In genomic region chr3:71446260-71446659, GRCh38 we compare ENCODE assay signal across 22 cellular contexts.
DNase-seq lines count a peak whose midpoint lies in the region; ATAC-seq and TF ChIP-seq lines count a peak whose summit lies in the region.
"Had no signal": no experiment of that assay in that cellular context is flagged by ENCODE, and none has a peak within 500 bp of the region (broad histone marks: within the 10 kb centered on the region; RNA-seq: fewer than 3 reads in every experiment).

No MANE protein-coding gene starts in this region.

- no peak for TF ChIP-seq CTCF in CD14-positive monocyte (IDR thresholded peaks at IDR 0.05)
- no peak for TF ChIP-seq CTCF in activated CD8-positive, alpha-beta T cell treated with anti-CD3 and anti-CD28 coated beads for 36 hours (IDR thresholded peaks at IDR 0.05)
- no peak for TF ChIP-seq CTCF in GM13976 (IDR thresholded peaks at IDR 0.05; ENCODE audit: borderline replicate concordance, control extremely low read depth, extremely low read depth, insufficient read depth, missing control alignments)

- H4K20me1 ChIP-seq in GM23248 (ENCODE audit: insufficient read depth): peaks cover 4% of the 10 kb centered on the region; the same call in 1 of the 2 replicates

- peaks cover 99% of the 10 kb centered on the region for H3K4me1 ChIP-seq in CD8-positive, alpha-beta memory T cell (ENCODE audit: insufficient read depth, low read length)
- peaks cover 86 to 96% of the 10 kb centered on the region in 2 donors for H3K4me1 ChIP-seq in naive thymus-derived CD4-positive, alpha-beta T cell (ENCODE audit: control insufficient read depth in 2 of 2, insufficient read depth in 2 of 2, low read length in 2 of 2)
- H3K4me1 ChIP-seq in GM23248 (ENCODE audit: insufficient read depth): peaks cover 16% of the 10 kb centered on the region

- no peaks in the 10 kb centered on the region for H3K9me2 ChIP-seq in GM23248 (ENCODE audit: insufficient read depth)

- no peaks in the 10 kb centered on the region for H3K27me3 ChIP-seq in CD8-positive, alpha-beta memory T cell (ENCODE audit: insufficient read depth, low read length, poor library complexity, severe bottlenecking)
- no peaks in the 10 kb centered on the region for H3K27me3 ChIP-seq in naive thymus-derived CD4-positive, alpha-beta T cell (ENCODE audit: control insufficient read depth in 2 of 2, insufficient read depth in 2 of 2, low read length in 2 of 2)
- no peaks in the 10 kb centered on the region for H3K27me3 ChIP-seq in GM23248 (replicated peaks; ENCODE audit: insufficient read depth)
- H3K27me3 ChIP-seq: esophagus muscularis mucosa, heart left ventricle, pancreas had no signal

- no peak overlapping the region for H3K4me3 Mint-ChIP-seq in CD14-positive monocyte
- H3K4me3 Mint-ChIP-seq in CD8-positive, alpha-beta memory T cell: peak overlapping the region in 4 of 7 donors; percentile 7 to 36 (median 26)
- H3K4me3 Mint-ChIP-seq in activated CD8-positive, alpha-beta T cell treated with anti-CD3 and anti-CD28 coated beads for 36 hours: no peak overlapping the region
- peak overlapping the region in 7 of 10 donors; percentile 31 to 84 (median 66) for H3K4me3 Mint-ChIP-seq in naive thymus-derived CD4-positive, alpha-beta T cell
- H3K4me3 Mint-ChIP-seq: HFFc6 had no signal

- H3K9me3 Mint-ChIP-seq in CD14-positive monocyte: no peaks in the 10 kb centered on the region
- no peaks in the 10 kb centered on the region for H3K9me3 Mint-ChIP-seq in CD8-positive, alpha-beta memory T cell
- H3K9me3 Mint-ChIP-seq in activated CD8-positive, alpha-beta T cell treated with anti-CD3 and anti-CD28 coated beads for 36 hours: peaks cover 3% of the 10 kb centered on the region
- H3K9me3 Mint-ChIP-seq in naive thymus-derived CD4-positive, alpha-beta T cell: peaks cover 0 to 2% (median 0%) of the 10 kb centered on the region in 11 donors
- H3K9me3 Mint-ChIP-seq: HFFc6 had no signal

- no peaks in the 10 kb centered on the region for H3K36me3 ChIP-seq in CD8-positive, alpha-beta memory T cell (ENCODE audit: insufficient read depth, low read length)
- H3K36me3 ChIP-seq in naive thymus-derived CD4-positive, alpha-beta T cell (ENCODE audit: control insufficient read depth in 2 of 3, insufficient read depth in 3 of 3, low read length in 3 of 3): no peaks in the 10 kb centered on the region
- no peaks in the 10 kb centered on the region for H3K36me3 ChIP-seq in GM23248 (ENCODE audit: low read depth)
- H3K36me3 ChIP-seq: esophagus muscularis mucosa, heart left ventricle, pancreas had no signal

- H3K9ac ChIP-seq in GM23248: no peak overlapping the region

- 97 to 98% methylated on average over 4 of the region's 4 CpGs for WGBS in GM23248 (ENCODE audit: low coverage in 1 of 2, low lambda C conversion rate in 2 of 2, missing lambda C conversion rate in 2 of 2), 2 experiments

- in situ Hi-C loops in GM23248 (cut with MboI): no loop called here
- in situ Hi-C loops in GM13976 (cut with MboI; ENCODE audit: low sequenced_read_pairs, unreplicated experiment): no loop called here

- peaks cover 86% of the 10 kb centered on the region for H3K4me1 Mint-ChIP-seq in CD14-positive monocyte
- peaks cover 90 to 99% (median 99%) of the 10 kb centered on the region in 3 donors for H3K4me1 Mint-ChIP-seq in CD8-positive, alpha-beta memory T cell
- H3K4me1 Mint-ChIP-seq in activated CD8-positive, alpha-beta T cell treated with anti-CD3 and anti-CD28 coated beads for 36 hours (ENCODE audit: low read depth): peaks cover 91% of the 10 kb centered on the region
- peaks cover 71 to 100% (median 98%) of the 10 kb centered on the region in 7 donors for H3K4me1 Mint-ChIP-seq in naive thymus-derived CD4-positive, alpha-beta T cell

- no peak overlapping the region for H2AFZ ChIP-seq in GM23248

- POLR2A ChIA-PET in CD8-positive, alpha-beta memory T cell (lab: Charles Lee): interaction anchor here (0.7 to 1.5 kb wide), 2 partner anchors 10 to 14 kb away, joined by 4 read pairs; no protein-coding TSS in a partner anchor
- POLR2A ChIA-PET in activated CD8-positive, alpha-beta T cell treated with anti-CD3 and anti-CD28 coated beads for 36 hours (lab: Charles Lee): interaction anchor here (0.9 to 9.3 kb wide), 5 partner anchors 7 to 137 kb away, joined by 4 to 64 read pairs (median 6); partner anchors contain the start of gene FOXP1
- POLR2A ChIA-PET in naive thymus-derived CD4-positive, alpha-beta T cell (lab: Charles Lee): interaction anchor here (0.7 to 20.4 kb wide), 8 partner anchors 8 to 315 kb away, joined by 3 to 356 read pairs (median 10); no protein-coding TSS in a partner anchor

- H3K36me3 Mint-ChIP-seq in CD14-positive monocyte: peaks cover 7 to 18% of the 10 kb centered on the region in 2 donors
- peaks cover 5 to 18% (median 8%) of the 10 kb centered on the region in 3 donors for H3K36me3 Mint-ChIP-seq in CD8-positive, alpha-beta memory T cell
- H3K36me3 Mint-ChIP-seq in activated CD8-positive, alpha-beta T cell treated with anti-CD3 and anti-CD28 coated beads for 36 hours (ENCODE audit: low read depth): peaks cover 29% of the 10 kb centered on the region
- H3K36me3 Mint-ChIP-seq in naive thymus-derived CD4-positive, alpha-beta T cell: peaks cover 0 to 32% (median 0%) of the 10 kb centered on the region in 5 donors

- H3F3A ChIP-seq in GM23248 (ENCODE audit: insufficient read depth): no peaks in the 10 kb centered on the region

- no peak for ATAC-seq in activated CD8-positive, alpha-beta T cell treated with anti-CD3 and anti-CD28 coated beads for 36 hours
- ATAC-seq in naive thymus-derived CD4-positive, alpha-beta T cell: no peak
- ATAC-seq: heart left ventricle, pancreas had no signal

- peak overlapping the region; percentile 89 to 100 (median 94) for H3K27ac Mint-ChIP-seq in CD14-positive monocyte
- H3K27ac Mint-ChIP-seq in CD8-positive, alpha-beta memory T cell: peak overlapping the region; percentile 88 to 99 (median 93)
- H3K27ac Mint-ChIP-seq in activated CD8-positive, alpha-beta T cell treated with anti-CD3 and anti-CD28 coated beads for 36 hours: peak overlapping the region; percentile 93
- peak overlapping the region; percentile 82 to 99 (median 96) for H3K27ac Mint-ChIP-seq in naive thymus-derived CD4-positive, alpha-beta T cell

- H3K9me3 ChIP-seq in CD8-positive, alpha-beta memory T cell (ENCODE audit: low read length): no peaks in the 10 kb centered on the region
- no peaks in the 10 kb centered on the region for H3K9me3 ChIP-seq in naive thymus-derived CD4-positive, alpha-beta T cell (ENCODE audit: control insufficient read depth in 2 of 3, low read length in 3 of 3)
- H3K9me3 ChIP-seq in GM23248 (ENCODE audit: low read depth): no peaks in the 10 kb centered on the region
- H3K9me3 ChIP-seq: esophagus muscularis mucosa, heart left ventricle, pancreas had no signal

- H3K27ac ChIP-seq in CD8-positive, alpha-beta memory T cell (ENCODE audit: low read depth, low read length): no peak overlapping the region
- H3K27ac ChIP-seq in naive thymus-derived CD4-positive, alpha-beta T cell (ENCODE audit: low read depth, low read length): peak overlapping the region; percentile 90
- no peak overlapping the region for H3K27ac ChIP-seq in GM23248
- H3K27ac ChIP-seq: C4-2B, pancreas had no signal

- CTCF ChIA-PET in CD8-positive, alpha-beta memory T cell (lab: Charles Lee): interaction anchor here (2.1 kb wide), 1 partner anchor 24 kb away, joined by 7 read pairs; no protein-coding TSS in a partner anchor
- CTCF ChIA-PET in activated CD8-positive, alpha-beta T cell treated with anti-CD3 and anti-CD28 coated beads for 36 hours (lab: Charles Lee): interaction anchor here (0.6 to 2.2 kb wide), 4 partner anchors 9 to 73 kb away, joined by 3 to 9 read pairs (median 4); no protein-coding TSS in a partner anchor
- CTCF ChIA-PET in naive thymus-derived CD4-positive, alpha-beta T cell (lab: Charles Lee): interaction anchor here (1.0 to 2.6 kb wide), 3 partner anchors 9 to 45 kb away, joined by 3 to 18 read pairs (median 7); no protein-coding TSS in a partner anchor

- no peak for DNase-seq in CD14-positive monocyte (ENCODE audit: low spot score)
- DNase-seq in CD8-positive, alpha-beta memory T cell: no peak
- no peak for DNase-seq in activated CD8-positive, alpha-beta T cell treated with anti-CD3 and anti-CD28 coated beads for 36 hours
- no peak for DNase-seq in naive thymus-derived CD4-positive, alpha-beta T cell
- no peak for DNase-seq in stimulated activated CD4-positive, alpha-beta T cell treated with anti-CD3 and anti-CD28 coated beads, Interleukin-15, amount 100 ng/mL, for 24 hours
- DNase-seq in GM23248: no peak
- DNase-seq in NCI-H2196 (lab: John Stamatoyannopoulos, UW; ENCODE audit: unreplicated experiment): no peak
- no peak for DNase-seq in GM13976 (ENCODE audit: low spot score)
- DNase-seq: aorta, cortex of kidney, GDM1, heart left ventricle, HFFc6, islet precursor cell, midbrain, NCI-H1092, NCI-H2227 treated with DMSO at 0.1 percent for 48 hours, pancreas, SIG-M5, small intestine had no signal

- peaks cover 78% of the 10 kb centered on the region for H3K79me2 ChIP-seq in GM23248 (ENCODE audit: insufficient read depth)

- H3K27me3 Mint-ChIP-seq in CD14-positive monocyte (ENCODE audit: low read depth in 3 of 3): peaks cover 0 to 2% (median 0%) of the 10 kb centered on the region in 3 donors
- peaks cover 0 to 2% of the 10 kb centered on the region in 2 donors for H3K27me3 Mint-ChIP-seq in CD8-positive, alpha-beta memory T cell
- H3K27me3 Mint-ChIP-seq in activated CD8-positive, alpha-beta T cell treated with anti-CD3 and anti-CD28 coated beads for 36 hours: no peaks in the 10 kb centered on the region
- H3K27me3 Mint-ChIP-seq in naive thymus-derived CD4-positive, alpha-beta T cell: peaks cover 0 to 3% (median 0%) of the 10 kb centered on the region in 5 donors

- no peak overlapping the region for H3K4me3 ChIP-seq in CD8-positive, alpha-beta memory T cell (ENCODE audit: low read length)
- H3K4me3 ChIP-seq in naive thymus-derived CD4-positive, alpha-beta T cell (ENCODE audit: low read length): peak overlapping the region; percentile 7
- H3K4me3 ChIP-seq in GM23248: no peak overlapping the region
- H3K4me3 ChIP-seq: esophagus muscularis mucosa, heart left ventricle, pancreas had no signal

- intact Hi-C loops in CD14-positive monocyte (cut with micrococcal nuclease): loop anchor here in 1 of 2 donors (5.0 kb wide), 1 partner anchor 46 kb away; no protein-coding TSS in a partner anchor
- intact Hi-C loops in activated CD8-positive, alpha-beta T cell treated with anti-CD3 and anti-CD28 coated beads for 36 hours (cut with micrococcal nuclease): no loop called here
- intact Hi-C loops in naive thymus-derived CD4-positive, alpha-beta T cell (cut with micrococcal nuclease): loop anchor here in 1 of 2 donors (10.0 kb wide), 1 partner anchor 279 kb away; the partner anchor contains the start of gene EIF4E3

- H3K4me2 ChIP-seq in GM23248 (ENCODE audit: unreplicated experiment): no peak overlapping the region

Comparison
In these comparisons a context has a peak if more than half of its experiments do, and no peak if none do; other contexts are left out.
1. H3K4me3 Mint-ChIP-seq: peak in CD8-positive, alpha-beta memory T cell (4 of 7) and naive thymus-derived CD4-positive, alpha-beta T cell (7 of 10); none in CD14-positive monocyte (0 of 2) and activated CD8-positive, alpha-beta T cell treated with anti-CD3 and anti-CD28 coated beads for 36 hours (single experiment).
2. Peak in every context shown above with its lines, with median percentiles within 50 percentile points of each other: H3K27ac Mint-ChIP-seq.